ENCODE assay signal across 1 cellular context in the genomic region with DNA sequence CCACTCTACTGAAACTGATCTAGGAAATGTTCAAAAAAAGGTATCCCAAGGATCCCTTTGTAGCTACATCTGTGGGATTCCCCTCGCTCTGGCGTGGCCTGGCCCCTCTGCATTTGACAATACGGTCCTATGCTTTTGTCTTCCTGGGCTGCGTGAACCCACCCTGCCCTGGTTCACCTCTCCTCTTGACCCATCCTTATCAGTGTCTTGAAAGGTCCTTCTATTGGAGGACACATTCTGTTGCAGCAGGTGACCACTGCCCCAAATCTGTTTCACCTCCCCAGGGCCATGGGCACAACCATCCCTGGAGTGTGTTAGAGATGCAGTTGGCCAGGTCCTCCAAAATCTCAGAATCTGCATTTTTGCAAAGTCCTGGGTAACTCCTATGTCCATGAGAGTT.
TF ChIP-seq lines count a peak whose summit lies in the region.

No MANE protein-coding gene starts in this region.

TF ChIP-seq in IMR-90, 13 proteins besides CTCF, POLR2A, EP300 and RAD21:
- TF ChIP-seq FOS (IDR thresholded peaks at IDR 0.05; ENCODE audit: low read depth, low read length) (no peak), BHLHE40 (IDR thresholded peaks at IDR 0.05; ENCODE audit: low read depth, low read length) (no peak), MAZ (IDR thresholded peaks at IDR 0.05; ENCODE audit: borderline replicate concordance, low read depth, low read length) (no peak), MAFK (IDR thresholded peaks at IDR 0.05; ENCODE audit: low read depth, low read length) (no peak), NFE2L2 (IDR thresholded peaks at IDR 0.05; ENCODE audit: low read depth, low read length) (no peak), RCOR1 (IDR thresholded peaks at IDR 0.05; ENCODE audit: insufficient replicate concordance, low read length) (no peak), SMC3 (IDR thresholded peaks at IDR 0.05; ENCODE audit: low read depth, low read length) (no peak), CEBPB (IDR thresholded peaks at IDR 0.05; ENCODE audit: low read depth, low read length) (no peak), CHD1 (IDR thresholded peaks at IDR 0.05; ENCODE audit: low read depth, low read length) (no peak), MXI1 (IDR thresholded peaks at IDR 0.05; ENCODE audit: borderline replicate concordance, low read depth, low read length) (no peak), RFX5 (IDR thresholded peaks at IDR 0.05; ENCODE audit: low read depth, low read length) (no peak)
- TF ChIP-seq, protein P1, sequence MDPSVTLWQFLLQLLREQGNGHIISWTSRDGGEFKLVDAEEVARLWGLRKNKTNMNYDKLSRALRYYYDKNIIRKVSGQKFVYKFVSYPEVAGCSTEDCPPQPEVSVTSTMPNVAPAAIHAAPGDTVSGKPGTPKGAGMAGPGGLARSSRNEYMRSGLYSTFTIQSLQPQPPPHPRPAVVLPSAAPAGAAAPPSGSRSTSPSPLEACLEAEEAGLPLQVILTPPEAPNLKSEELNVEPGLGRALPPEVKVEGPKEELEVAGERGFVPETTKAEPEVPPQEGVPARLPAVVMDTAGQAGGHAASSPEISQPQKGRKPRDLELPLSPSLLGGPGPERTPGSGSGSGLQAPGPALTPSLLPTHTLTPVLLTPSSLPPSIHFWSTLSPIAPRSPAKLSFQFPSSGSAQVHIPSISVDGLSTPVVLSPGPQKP (IDR thresholded peaks at IDR 0.05; ENCODE audit: borderline replicate concordance, low read depth, low read length) = no peak
- TF ChIP-seq, protein P2, sequence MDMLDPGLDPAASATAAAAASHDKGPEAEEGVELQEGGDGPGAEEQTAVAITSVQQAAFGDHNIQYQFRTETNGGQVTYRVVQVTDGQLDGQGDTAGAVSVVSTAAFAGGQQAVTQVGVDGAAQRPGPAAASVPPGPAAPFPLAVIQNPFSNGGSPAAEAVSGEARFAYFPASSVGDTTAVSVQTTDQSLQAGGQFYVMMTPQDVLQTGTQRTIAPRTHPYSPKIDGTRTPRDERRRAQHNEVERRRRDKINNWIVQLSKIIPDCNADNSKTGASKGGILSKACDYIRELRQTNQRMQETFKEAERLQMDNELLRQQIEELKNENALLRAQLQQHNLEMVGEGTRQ (IDR thresholded peaks at IDR 0.05; ENCODE audit: low read depth, low read length) = no peak
